In genomic region chr1:44100183-44100582, GRCh38 we compare ENCODE assay signal across 9 cellular contexts. TPM values are rescaled to one million over a fixed set of nuclear protein-coding genes. Genes with fewer than 3 reads are reported as not detected.
"Had no signal": no experiment of that assay in that cellular context is flagged by ENCODE, and none has a peak within 500 bp of the region (broad histone marks: within the 10 kb centered on the region; RNA-seq: fewer than 3 reads in every experiment).

No MANE protein-coding gene starts in this region.

- FAIRE-seq: HepG2, HTR-8/SVneo had no signal

- ATAC-seq: HepG2 had no signal

- DNase-seq: IMR-90, KBM-7, KG1 had no signal

- H3K27ac ChIP-seq: HL-60 had no signal

RNA-seq across cellular contexts. Expression of gene KLF17, which starts 18.4 kb away (rescaled TPM):
- total RNA-seq: HepG2, HT-29 had no signal
- polyA plus RNA-seq: HepG2, IgD-negative memory B cell had no signal

RNA-seq across cellular contexts. Expression of gene KLF18, which starts 41.2 kb away (rescaled TPM):
- total RNA-seq: HepG2, HT-29, HT1080, IMR-90 had no signal
- polyA plus RNA-seq: HepG2, IgD-negative memory B cell, IMR-90 had no signal
